ENCODE assay signal across 1 cellular context in genomic region chr15:70875001-70875782, GRCh38.
TF ChIP-seq lines count a peak whose summit lies in the region.

No MANE protein-coding gene starts in this region.

TF ChIP-seq in K562, 482 proteins besides CTCF, POLR2A, EP300 and RAD21 (continued from another document):
- TF ChIP-seq, protein P1, sequence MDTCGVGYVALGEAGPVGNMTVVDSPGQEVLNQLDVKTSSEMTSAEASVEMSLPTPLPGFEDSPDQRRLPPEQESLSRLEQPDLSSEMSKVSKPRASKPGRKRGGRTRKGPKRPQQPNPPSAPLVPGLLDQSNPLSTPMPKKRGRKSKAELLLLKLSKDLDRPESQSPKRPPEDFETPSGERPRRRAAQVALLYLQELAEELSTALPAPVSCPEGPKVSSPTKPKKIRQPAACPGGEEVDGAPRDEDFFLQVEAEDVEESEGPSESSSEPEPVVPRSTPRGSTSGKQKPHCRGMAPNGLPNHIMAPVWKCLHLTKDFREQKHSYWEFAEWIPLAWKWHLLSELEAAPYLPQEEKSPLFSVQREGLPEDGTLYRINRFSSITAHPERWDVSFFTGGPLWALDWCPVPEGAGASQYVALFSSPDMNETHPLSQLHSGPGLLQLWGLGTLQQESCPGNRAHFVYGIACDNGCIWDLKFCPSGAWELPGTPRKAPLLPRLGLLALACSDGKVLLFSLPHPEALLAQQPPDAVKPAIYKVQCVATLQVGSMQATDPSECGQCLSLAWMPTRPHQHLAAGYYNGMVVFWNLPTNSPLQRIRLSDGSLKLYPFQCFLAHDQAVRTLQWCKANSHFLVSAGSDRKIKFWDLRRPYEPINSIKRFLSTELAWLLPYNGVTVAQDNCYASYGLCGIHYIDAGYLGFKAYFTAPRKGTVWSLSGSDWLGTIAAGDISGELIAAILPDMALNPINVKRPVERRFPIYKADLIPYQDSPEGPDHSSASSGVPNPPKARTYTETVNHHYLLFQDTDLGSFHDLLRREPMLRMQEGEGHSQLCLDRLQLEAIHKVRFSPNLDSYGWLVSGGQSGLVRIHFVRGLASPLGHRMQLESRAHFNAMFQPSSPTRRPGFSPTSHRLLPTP (IDR thresholded peaks at IDR 0.05; ENCODE audit: borderline replicate concordance, extremely low read depth, insufficient read length) = no peak
- TF ChIP-seq ZNF644 (tag; IDR thresholded peaks at IDR 0.05; ENCODE audit: low read depth) (no peak), TAF1 (IDR thresholded peaks at IDR 0.05; ENCODE audit: control insufficient read depth, extremely low read depth, insufficient read depth, low read length, severe bottlenecking) (no peak), FOXA1 (IDR thresholded peaks at IDR 0.05; ENCODE audit: borderline replicate concordance) (no peak), MEIS2 (IDR thresholded peaks at IDR 0.05; ENCODE audit: partially characterized antibody) (no peak), HNRNPUL1 (IDR thresholded peaks at IDR 0.05; ENCODE audit: low read length) (no peak), ZNF224 (CRISPR knock-in tag; IDR thresholded peaks at IDR 0.05) (no peak), NCOR1 (IDR thresholded peaks at IDR 0.05) (no peak), LCOR (CRISPR knock-in tag; IDR thresholded peaks at IDR 0.05) (no peak), CBX5 (IDR thresholded peaks at IDR 0.05; ENCODE audit: borderline replicate concordance, low read depth) (no peak), ZNF324 (CRISPR knock-in tag; IDR thresholded peaks at IDR 0.05) (no peak), E2F3 (CRISPR knock-in tag; IDR thresholded peaks at IDR 0.05) (no peak), CHD2 (IDR thresholded peaks at IDR 0.05; ENCODE audit: low read depth, low read length) (no peak), ZFP30 (CRISPR knock-in tag; IDR thresholded peaks at IDR 0.05; ENCODE audit: borderline replicate concordance) (no peak), ATF4 (CRISPR knock-in tag; IDR thresholded peaks at IDR 0.05) (no peak), ETV6 (IDR thresholded peaks at IDR 0.05; ENCODE audit: borderline replicate concordance in 1 of 2, low read depth in 2 of 2, low read length in 1 of 2) (no peak), ETV6 (CRISPR knock-in tag; IDR thresholded peaks at IDR 0.05; ENCODE audit: borderline replicate concordance) (no peak)
- TF ChIP-seq, protein P2, sequence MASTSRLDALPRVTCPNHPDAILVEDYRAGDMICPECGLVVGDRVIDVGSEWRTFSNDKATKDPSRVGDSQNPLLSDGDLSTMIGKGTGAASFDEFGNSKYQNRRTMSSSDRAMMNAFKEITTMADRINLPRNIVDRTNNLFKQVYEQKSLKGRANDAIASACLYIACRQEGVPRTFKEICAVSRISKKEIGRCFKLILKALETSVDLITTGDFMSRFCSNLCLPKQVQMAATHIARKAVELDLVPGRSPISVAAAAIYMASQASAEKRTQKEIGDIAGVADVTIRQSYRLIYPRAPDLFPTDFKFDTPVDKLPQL (IDR thresholded peaks at IDR 0.05; ENCODE audit: extremely low read depth, insufficient read length) = no peak
